In genomic region chr11:34671946-34672345, GRCh38 we compare ENCODE assay signal across 24 cellular contexts. TPM values are rescaled to one million over a fixed set of nuclear protein-coding genes. Genes with fewer than 3 reads are reported as not detected.
DNase-seq lines count a peak whose midpoint lies in the region; ATAC-seq, FAIRE-seq and TF ChIP-seq lines count a peak whose summit lies in the region.
"Had no signal": no experiment of that assay in that cellular context is flagged by ENCODE, and none has a peak within 500 bp of the region (broad histone marks: within the 10 kb centered on the region; RNA-seq: fewer than 3 reads in every experiment).

No MANE protein-coding gene starts in this region.

- POLR2A ChIA-PET in endothelial cell of umbilical vein (lab: Charles Lee) = no interaction called here
- POLR2A ChIA-PET in activated CD8-positive, alpha-beta T cell treated with anti-CD3 and anti-CD28 coated beads, Interleukin-2, amount 10 ng/mL, durations not matched to agents 7 days and 5 days (lab: Charles Lee) = no interaction called here

- DNase-seq in DMS53 (lab: John Stamatoyannopoulos, UW) (peak; percentile 11), DMS53 treated with DMSO at 0.1 percent for 48 hours (lab: John Stamatoyannopoulos, UW; ENCODE audit: unreplicated experiment) (no peak), endothelial cell of umbilical vein (ENCODE audit: low read depth, low spot score) (peak; percentile 16), neural progenitor cell (ENCODE audit: low spot score) (peak; percentile 64), pons (ENCODE audit: low spot score) (no peak), SJCRH30 (no peak)
- no peak for DNase-seq in activated CD8-positive, alpha-beta T cell treated with anti-CD3 and anti-CD28 coated beads, Interleukin-2, amount 10 ng/mL, durations not matched to agents 7 days and 5 days
- DNase-seq: AML-193; CD4-positive, alpha-beta T cell; DMS153; DND-41; EL; IMR-90 had no signal

- H3K9me3 Mint-ChIP-seq in neural progenitor cell = peaks cover 16% of the 10 kb centered on the region
- H3K9me3 Mint-ChIP-seq in activated CD8-positive, alpha-beta T cell treated with anti-CD3 and anti-CD28 coated beads, Interleukin-2, amount 10 ng/mL, durations not matched to agents 7 days and 5 days (ENCODE audit: insufficient read depth) = no peaks in the 10 kb centered on the region

- no peaks in the 10 kb centered on the region for H3K9me1 ChIP-seq in endothelial cell of umbilical vein (replicated peaks; ENCODE audit: control insufficient read depth, extremely low read depth, insufficient read depth, low read length)

- H3K36me3 ChIP-seq in endothelial cell of umbilical vein (ENCODE audit: control insufficient read depth in 2 of 2, extremely low read depth in 1 of 2, insufficient read depth in 2 of 2, low read length in 2 of 2) (no peaks in the 10 kb centered on the region), neural progenitor cell (no peaks in the 10 kb centered on the region), SJCRH30 (no peaks in the 10 kb centered on the region)
- H3K36me3 ChIP-seq: HAP-1 had no signal

- dilution Hi-C loops in endothelial cell of umbilical vein (cut with MboI; ENCODE audit: extremely low pct_ligation_motif_present, low sequenced_read_pairs) = no loop called here

- CTCF ChIA-PET in endothelial cell of umbilical vein (lab: Charles Lee) = interaction anchor here (1.2 kb wide), 1 partner anchor 218 kb away, joined by 7 read pairs; no protein-coding TSS in a partner anchor
- CTCF ChIA-PET in activated CD8-positive, alpha-beta T cell treated with anti-CD3 and anti-CD28 coated beads, Interleukin-2, amount 10 ng/mL, durations not matched to agents 7 days and 5 days (lab: Charles Lee) = no interaction called here

- H3K79me2 ChIP-seq in endothelial cell of umbilical vein (ENCODE audit: control insufficient read depth, insufficient read depth, low read length) (no peaks in the 10 kb centered on the region), neural progenitor cell (ENCODE audit: low read depth) (no peaks in the 10 kb centered on the region)

- H3K9me3 ChIP-seq in endothelial cell of umbilical vein (replicated peaks; ENCODE audit: control insufficient read depth, insufficient read depth, low read length) (no peaks in the 10 kb centered on the region), neural progenitor cell (ENCODE audit: low read depth) (no peaks in the 10 kb centered on the region), SJCRH30 (replicated peaks) (no peaks in the 10 kb centered on the region)
- H3K9me3 ChIP-seq: A549, HAP-1 had no signal

- ATAC-seq in SK-N-SH treated with all-trans-retinoic acid at 6 μM for 48 hours = no peak
- ATAC-seq in activated CD8-positive, alpha-beta T cell treated with anti-CD3 and anti-CD28 coated beads, Interleukin-2, amount 10 ng/mL, durations not matched to agents 7 days and 5 days = no peak
- ATAC-seq: A549, GM12878 had no signal

- peak overlapping the region; percentile 67 for H3K27ac Mint-ChIP-seq in neural progenitor cell
- no peak overlapping the region for H3K27ac Mint-ChIP-seq in activated CD8-positive, alpha-beta T cell treated with anti-CD3 and anti-CD28 coated beads, Interleukin-2, amount 10 ng/mL, durations not matched to agents 7 days and 5 days
- H3K27ac Mint-ChIP-seq: CD4-positive, alpha-beta T cell had no signal

- intact Hi-C loops in endothelial cell of umbilical vein (cut with micrococcal nuclease) = no loop called here

- no peaks in the 10 kb centered on the region for H3K36me3 Mint-ChIP-seq in neural progenitor cell
- H3K36me3 Mint-ChIP-seq in activated CD8-positive, alpha-beta T cell treated with anti-CD3 and anti-CD28 coated beads, Interleukin-2, amount 10 ng/mL, durations not matched to agents 7 days and 5 days (ENCODE audit: low read depth) = no peaks in the 10 kb centered on the region

- H3K4me3 Mint-ChIP-seq in neural progenitor cell = peak overlapping the region; percentile 9
- no peak overlapping the region for H3K4me3 Mint-ChIP-seq in activated CD8-positive, alpha-beta T cell treated with anti-CD3 and anti-CD28 coated beads, Interleukin-2, amount 10 ng/mL, durations not matched to agents 7 days and 5 days
- H3K4me3 Mint-ChIP-seq: CD4-positive, alpha-beta T cell had no signal

- no peak for TF ChIP-seq POLR2A in endothelial cell of umbilical vein (IDR thresholded peaks at IDR 0.05; ENCODE audit: low read depth, low read length)

- TF ChIP-seq CTCF in endothelial cell of umbilical vein (IDR thresholded peaks at IDR 0.05; ENCODE audit: extremely low read depth in 1 of 2, insufficient read depth in 1 of 2, low read depth in 1 of 2, low read length in 2 of 2) = no peak
- no peak for TF ChIP-seq CTCF in neural progenitor cell (IDR thresholded peaks at IDR 0.05)

- H4K20me1 ChIP-seq in endothelial cell of umbilical vein (replicated peaks; ENCODE audit: control insufficient read depth, extremely low read depth, insufficient read depth, low read length) (no peaks in the 10 kb centered on the region), neural progenitor cell (ENCODE audit: low read depth) (no peaks in the 10 kb centered on the region)

- H3K27me3 ChIP-seq in endothelial cell of umbilical vein (ENCODE audit: control insufficient read depth in 2 of 2, insufficient read depth in 2 of 2, low read length in 2 of 2) = peaks cover 0 to 5% of the 10 kb centered on the region in 2 experiments
- H3K27me3 ChIP-seq in neural progenitor cell = no peaks in the 10 kb centered on the region
- no peaks in the 10 kb centered on the region for H3K27me3 ChIP-seq in SJCRH30

- H3K27me3 Mint-ChIP-seq in neural progenitor cell (ENCODE audit: insufficient read depth, low read depth) = no peaks in the 10 kb centered on the region
- H3K27me3 Mint-ChIP-seq in activated CD8-positive, alpha-beta T cell treated with anti-CD3 and anti-CD28 coated beads, Interleukin-2, amount 10 ng/mL, durations not matched to agents 7 days and 5 days (ENCODE audit: low read depth) = peaks cover 35% of the 10 kb centered on the region

- H3K4me2 ChIP-seq in endothelial cell of umbilical vein (ENCODE audit: insufficient read depth, low read length) = no peak overlapping the region
- peak overlapping the region; percentile 61 for H3K4me2 ChIP-seq in neural progenitor cell
- H3K4me2 ChIP-seq: A549 had no signal

- H2AFZ ChIP-seq in endothelial cell of umbilical vein (ENCODE audit: low read depth, low read length) (no peak overlapping the region), neural progenitor cell (replicated peaks) (peak overlapping the region; percentile 63)

- BruUV-seq in endothelial cell of umbilical vein (replicated peaks; lab: Mats Ljungman, UMichigan) = no TSS peak

- H3K4me3 ChIP-seq in endothelial cell of umbilical vein (replicated peaks in 1 of 3; ENCODE audit: insufficient read depth in 1 of 3, low read depth in 1 of 3, low read length in 3 of 3) (no peak overlapping the region), neural progenitor cell (peak overlapping the region; percentile 8), SJCRH30 (no peak overlapping the region)
- H3K4me3 ChIP-seq: A549, GM12878, HAP-1 had no signal

- peaks cover 20% of the 10 kb centered on the region for H3K4me1 Mint-ChIP-seq in neural progenitor cell
- no peaks in the 10 kb centered on the region for H3K4me1 Mint-ChIP-seq in activated CD8-positive, alpha-beta T cell treated with anti-CD3 and anti-CD28 coated beads, Interleukin-2, amount 10 ng/mL, durations not matched to agents 7 days and 5 days (ENCODE audit: low read depth)

- H3K4me1 ChIP-seq in endothelial cell of umbilical vein (ENCODE audit: control insufficient read depth, extremely low read depth, insufficient read depth, low read length) (no peaks in the 10 kb centered on the region), neural progenitor cell (peaks cover 15% of the 10 kb centered on the region), SJCRH30 (no peaks in the 10 kb centered on the region)

- no peak for FAIRE-seq in endothelial cell of umbilical vein (lab: Jason Lieb, UNC)
- FAIRE-seq: GM12878, GM19239 had no signal

- no peak overlapping the region for H3K9ac ChIP-seq in endothelial cell of umbilical vein (replicated peaks; ENCODE audit: extremely low read depth, insufficient read depth, low read length)
- no peak overlapping the region for H3K9ac ChIP-seq in neural progenitor cell

- peaks cover 3% of the 10 kb centered on the region for H3F3A ChIP-seq in neural progenitor cell (ENCODE audit: low read depth)

- H3K27ac ChIP-seq in endothelial cell of umbilical vein (ENCODE audit: insufficient read depth, low read depth, low read length) (no peak overlapping the region), neural progenitor cell (no peak overlapping the region), SJCRH30 (no peak overlapping the region)
- H3K27ac ChIP-seq: 22Rv1, HL-60 had no signal

TF ChIP-seq in endothelial cell of umbilical vein, 7 proteins besides CTCF, POLR2A, EP300 and RAD21 (continues in another document):
- no peak for TF ChIP-seq POLR2AphosphoS5 (IDR thresholded peaks at IDR 0.05; ENCODE audit: insufficient read depth, low read depth, low read length)
- TF ChIP-seq EZH2 (IDR thresholded peaks at IDR 0.05; ENCODE audit: borderline replicate concordance, low read depth, low read length, severe bottlenecking) = no peak
- no peak for TF ChIP-seq JUN (IDR thresholded peaks at IDR 0.05; ENCODE audit: borderline replicate concordance, insufficient read depth, insufficient read length, low read depth)
- TF ChIP-seq FOS (IDR thresholded peaks at IDR 0.05; ENCODE audit: borderline replicate concordance, insufficient read depth, low read length) = no peak

TF ChIP-seq in SK-N-SH treated with all-trans-retinoic acid at 6 μM for 48 hours, 23 proteins besides CTCF, POLR2A, EP300 and RAD21 (continues in another document):
- no peak for TF ChIP-seq ZNF565 (CRISPR knock-in tag; conservative IDR thresholded peaks at IDR 0.05; ENCODE audit: low read depth)
- no peak for TF ChIP-seq ZFP3 (CRISPR knock-in tag; IDR thresholded peaks at IDR 0.05)
- no peak for TF ChIP-seq BACH2 (CRISPR knock-in tag; IDR thresholded peaks at IDR 0.05; ENCODE audit: borderline replicate concordance)
- no peak for TF ChIP-seq GLIS3 (CRISPR knock-in tag; IDR thresholded peaks at IDR 0.05)
- TF ChIP-seq TOX (CRISPR knock-in tag; IDR thresholded peaks at IDR 0.05; ENCODE audit: borderline replicate concordance) = no peak
- no peak for TF ChIP-seq ZNF8 (CRISPR knock-in tag; IDR thresholded peaks at IDR 0.05)

RNA-seq across cellular contexts. Expression of gene EHF, which starts 51.1 kb away (rescaled TPM):
- total RNA-seq in endothelial cell of umbilical vein (not detected in 2 replicates), neural progenitor cell (ENCODE audit: low replicate concordance) (0.12 TPM in 1 of 2 replicates, not detected in the other)
- not detected in 2 replicates for polyA plus RNA-seq in endothelial cell of umbilical vein
- polyA plus RNA-seq in endothelial cell of umbilical vein (2011; cell fraction: cytosol; rRNA removed) = not detected in 2 replicates
- not detected in 2 replicates for polyA plus RNA-seq in endothelial cell of umbilical vein (2011; cell fraction: nucleus; rRNA removed)
- polyA plus RNA-seq in endothelial cell of umbilical vein (2012) = not detected in 2 replicates
- not detected in 2 replicates for polyA minus RNA-seq in endothelial cell of umbilical vein
- polyA minus RNA-seq in endothelial cell of umbilical vein (2011; cell fraction: cytosol; rRNA and poly(A)+ RNA removed) = not detected
- polyA minus RNA-seq in endothelial cell of umbilical vein (2011; cell fraction: nucleus; rRNA and poly(A)+ RNA removed) = not detected in 2 replicates
- total RNA-seq in SJCRH30 (2014; rRNA removed; shearing (Covaris generic)) = not detected in 2 replicates
- total RNA-seq in activated CD8-positive, alpha-beta T cell treated with anti-CD3 and anti-CD28 coated beads, Interleukin-2, amount 10 ng/mL, durations not matched to agents 7 days and 5 days = not detected
- total RNA-seq: CD4-positive, alpha-beta T cell; G401; H4; HT1080 had no signal
- polyA plus RNA-seq: BJ, IMR-90 had no signal

Comparison
In these comparisons a context has a peak if more than half of its experiments do, and no peak if none do; other contexts are left out.
1. DNase-seq: peak in DMS53 (single experiment), endothelial cell of umbilical vein (single experiment) and neural progenitor cell (single experiment); none in DMS53 treated with DMSO at 0.1 percent for 48 hours (single experiment), pons (single experiment), SJCRH30 (0 of 2) and activated CD8-positive, alpha-beta T cell treated with anti-CD3 and anti-CD28 coated beads, Interleukin-2, amount 10 ng/mL, durations not matched to agents 7 days and 5 days (single experiment).